In genomic region chr10:79475119-79475653, GRCh38 we compare ENCODE assay signal across 2 cellular contexts.
A peak's percentile ranks its signal among the peaks of the same experiment; 100 is the strongest.
TF ChIP-seq lines count a peak whose summit lies in the region.

No MANE protein-coding gene starts in this region.

TF ChIP-seq in A549, 52 proteins besides CTCF, POLR2A, EP300 and RAD21:
- TF ChIP-seq MAFK (IDR thresholded peaks at IDR 0.05; ENCODE audit: partially characterized antibody) (peak; percentile 33), RFX5 (IDR thresholded peaks at IDR 0.05) (no peak)

TF ChIP-seq in H1, 55 proteins besides CTCF, POLR2A, EP300 and RAD21:
- TF ChIP-seq BCL11A (IDR thresholded peaks at IDR 0.05; ENCODE audit: low read depth in 2 of 2, low read length in 2 of 2): no peak
- TF ChIP-seq SIN3A (conservative IDR thresholded peaks at IDR 0.05 in 1 of 2, IDR thresholded peaks at IDR 0.05 in 1 of 2; ENCODE audit: low read depth in 1 of 2, low read length in 2 of 2): no peak
- no peak for TF ChIP-seq CBX8 (IDR thresholded peaks at IDR 0.05; ENCODE audit: borderline replicate concordance, low read depth, low read length)
- no peak for TF ChIP-seq MAX (IDR thresholded peaks at IDR 0.05)
- TF ChIP-seq SRF (IDR thresholded peaks at IDR 0.05; ENCODE audit: low read depth, low read length): no peak
- TF ChIP-seq GTF2F1 (IDR thresholded peaks at IDR 0.05; ENCODE audit: borderline replicate concordance, low read depth, low read length): no peak
- no peak for TF ChIP-seq SAP30 (IDR thresholded peaks at IDR 0.05; ENCODE audit: insufficient read depth, insufficient replicate concordance, low read length)
- TF ChIP-seq CREB1 (IDR thresholded peaks at IDR 0.05): no peak
- no peak for TF ChIP-seq MAFK (IDR thresholded peaks at IDR 0.05; ENCODE audit: low read depth, low read length)
- TF ChIP-seq RFX5 (IDR thresholded peaks at IDR 0.05; ENCODE audit: borderline replicate concordance, low read depth, low read length): no peak
- TF ChIP-seq HDAC6 (IDR thresholded peaks at IDR 0.05; ENCODE audit: low read depth, low read length): no peak
- TF ChIP-seq TCF12 (IDR thresholded peaks at IDR 0.05; ENCODE audit: low read depth, low read length): no peak
- TF ChIP-seq KDM1A (IDR thresholded peaks at IDR 0.05; ENCODE audit: borderline replicate concordance, low read length): no peak
- no peak for TF ChIP-seq CTBP2 (IDR thresholded peaks at IDR 0.05; ENCODE audit: borderline replicate concordance, insufficient read depth, insufficient read length, low read length)
- no peak for TF ChIP-seq JUN (IDR thresholded peaks at IDR 0.05; ENCODE audit: low read depth, low read length)
- no peak for TF ChIP-seq CHD2 (IDR thresholded peaks at IDR 0.05; ENCODE audit: low read length)
- TF ChIP-seq KDM5A (IDR thresholded peaks at IDR 0.05; ENCODE audit: low read length): no peak
- no peak for TF ChIP-seq ATF3 (IDR thresholded peaks at IDR 0.05; ENCODE audit: insufficient read depth, low read depth, low read length)
- TF ChIP-seq YY1 (IDR thresholded peaks at IDR 0.05; ENCODE audit: low read depth, low read length): no peak
